In genomic region chr1:31815752-31816484, GRCh38 we compare ENCODE assay signal across 1 cellular context.
A peak's percentile ranks its signal among the peaks of the same experiment; 100 is the strongest.
TF ChIP-seq lines count a peak whose summit lies in the region.

Gene SPOCD1 (minus strand): TSS chr1:31816022. CDS start chr1:31815333, 689 bp downstream.

TF ChIP-seq in HepG2, 621 proteins besides CTCF, POLR2A, EP300 and RAD21 (continued from another document and continues in another):
- no peak; the same call in none of the 2 replicates for TF ChIP-seq MIER3 (CRISPR knock-in tag; IDR thresholded peaks at IDR 0.05; ENCODE audit: borderline replicate concordance)
- no peak; the same call in 1 of the 2 replicates for TF ChIP-seq ZNF792 (CRISPR knock-in tag; IDR thresholded peaks at IDR 0.05)
- TF ChIP-seq TAF15 (IDR thresholded peaks at IDR 0.05; ENCODE audit: low read depth, low read length, poor library complexity, severe bottlenecking), result no peak
- TF ChIP-seq SMARCE1 (IDR thresholded peaks at IDR 0.05; ENCODE audit: borderline replicate concordance), result no peak
- TF ChIP-seq ZNF749 (CRISPR knock-in tag; IDR thresholded peaks at IDR 0.05; ENCODE audit: borderline replicate concordance), result no peak
- TF ChIP-seq JARID2 (CRISPR knock-in tag; IDR thresholded peaks at IDR 0.05; ENCODE audit: insufficient replicate concordance), result no peak
- no peak for TF ChIP-seq PTBP1 (IDR thresholded peaks at IDR 0.05; ENCODE audit: low read depth, low read length, poor library complexity, severe bottlenecking)
- TF ChIP-seq TFDP1 (CRISPR knock-in tag; IDR thresholded peaks at IDR 0.05; ENCODE audit: borderline replicate concordance), result peak; percentile 50; the same call in 1 of the 2 replicates
- TF ChIP-seq MTF2 (CRISPR knock-in tag; IDR thresholded peaks at IDR 0.05; ENCODE audit: borderline replicate concordance), result no peak
- TF ChIP-seq TRIM22 (IDR thresholded peaks at IDR 0.05), result no peak
- peak; percentile 41; the same call in 1 of the 2 replicates for TF ChIP-seq NFYB (CRISPR knock-in tag; IDR thresholded peaks at IDR 0.05)
- no peak for TF ChIP-seq ZNF33A (CRISPR knock-in tag; IDR thresholded peaks at IDR 0.05; ENCODE audit: borderline replicate concordance)
- TF ChIP-seq ZNF441 (CRISPR knock-in tag; IDR thresholded peaks at IDR 0.05; ENCODE audit: borderline replicate concordance), result 0 out of 2 replicates have a peak, but pooled peaks have one; percentile 39
- no peak for TF ChIP-seq ATF1 (CRISPR knock-in tag; IDR thresholded peaks at IDR 0.05)
- no peak for TF ChIP-seq ZBTB43 (CRISPR knock-in tag; conservative IDR thresholded peaks at IDR 0.05)
- TF ChIP-seq LBX2 (CRISPR knock-in tag; IDR thresholded peaks at IDR 0.05; ENCODE audit: borderline replicate concordance), result no peak
- TF ChIP-seq PHF5A (CRISPR knock-in tag; IDR thresholded peaks at IDR 0.05; ENCODE audit: low read depth, unreplicated experiment), result peak; percentile 71
- no peak for TF ChIP-seq RFXAP (CRISPR knock-in tag; IDR thresholded peaks at IDR 0.05; ENCODE audit: borderline replicate concordance)
- no peak for TF ChIP-seq ZFAT (CRISPR knock-in tag; conservative IDR thresholded peaks at IDR 0.05)
- TF ChIP-seq TERF1 (CRISPR knock-in tag; IDR thresholded peaks at IDR 0.05), result no peak
- TF ChIP-seq ZNF407 (CRISPR knock-in tag; IDR thresholded peaks at IDR 0.05; ENCODE audit: not compliant biosample characterization), result no peak
- TF ChIP-seq GATA4 (IDR thresholded peaks at IDR 0.05; ENCODE audit: borderline replicate concordance, low read depth), result no peak
- TF ChIP-seq ZNF761 (CRISPR knock-in tag; conservative IDR thresholded peaks at IDR 0.05), result no peak
- no peak for TF ChIP-seq ZNF101 (CRISPR knock-in tag; IDR thresholded peaks at IDR 0.05; ENCODE audit: borderline replicate concordance, low read depth)
- no peak for TF ChIP-seq PLRG1 (conservative IDR thresholded peaks at IDR 0.05)
- TF ChIP-seq ZNF766 (CRISPR knock-in tag; IDR thresholded peaks at IDR 0.05; ENCODE audit: borderline replicate concordance), result no peak
- no peak for TF ChIP-seq ZNF33B (CRISPR knock-in tag; IDR thresholded peaks at IDR 0.05)
- no peak for TF ChIP-seq ZNF616 (CRISPR knock-in tag; IDR thresholded peaks at IDR 0.05; ENCODE audit: low read depth)
- no peak for TF ChIP-seq ZNF720 (CRISPR knock-in tag; IDR thresholded peaks at IDR 0.05)
- TF ChIP-seq THAP9 (CRISPR knock-in tag; IDR thresholded peaks at IDR 0.05; ENCODE audit: borderline replicate concordance), result no peak; the same call in 1 of the 2 replicates
- TF ChIP-seq ZIK1 (CRISPR knock-in tag; IDR thresholded peaks at IDR 0.05; ENCODE audit: borderline replicate concordance, low read depth), result no peak
- TF ChIP-seq TRAFD1 (CRISPR knock-in tag; IDR thresholded peaks at IDR 0.05; ENCODE audit: borderline replicate concordance), result no peak
- no peak; the same call in 1 of the 2 replicates for TF ChIP-seq ZNF460 (CRISPR knock-in tag; IDR thresholded peaks at IDR 0.05; ENCODE audit: borderline replicate concordance)
- no peak for TF ChIP-seq NFIB (CRISPR knock-in tag; IDR thresholded peaks at IDR 0.05; ENCODE audit: borderline replicate concordance)
- no peak for TF ChIP-seq KLF13 (CRISPR knock-in tag; IDR thresholded peaks at IDR 0.05)
- TF ChIP-seq MAFK (conservative IDR thresholded peaks at IDR 0.05 in 1 of 2, IDR thresholded peaks at IDR 0.05 in 1 of 2; ENCODE audit: low read length in 2 of 2), result no peak
- no peak for TF ChIP-seq ZNF577 (CRISPR knock-in tag; IDR thresholded peaks at IDR 0.05; ENCODE audit: borderline replicate concordance, low read depth)
- TF ChIP-seq BCL3 (CRISPR knock-in tag; IDR thresholded peaks at IDR 0.05), result no peak; the same call in 1 of the 2 replicates
- no peak for TF ChIP-seq ARID2 (CRISPR knock-in tag; IDR thresholded peaks at IDR 0.05; ENCODE audit: borderline replicate concordance)
